20 cellular contexts compared by ENCODE assay signal in the genomic region with DNA sequence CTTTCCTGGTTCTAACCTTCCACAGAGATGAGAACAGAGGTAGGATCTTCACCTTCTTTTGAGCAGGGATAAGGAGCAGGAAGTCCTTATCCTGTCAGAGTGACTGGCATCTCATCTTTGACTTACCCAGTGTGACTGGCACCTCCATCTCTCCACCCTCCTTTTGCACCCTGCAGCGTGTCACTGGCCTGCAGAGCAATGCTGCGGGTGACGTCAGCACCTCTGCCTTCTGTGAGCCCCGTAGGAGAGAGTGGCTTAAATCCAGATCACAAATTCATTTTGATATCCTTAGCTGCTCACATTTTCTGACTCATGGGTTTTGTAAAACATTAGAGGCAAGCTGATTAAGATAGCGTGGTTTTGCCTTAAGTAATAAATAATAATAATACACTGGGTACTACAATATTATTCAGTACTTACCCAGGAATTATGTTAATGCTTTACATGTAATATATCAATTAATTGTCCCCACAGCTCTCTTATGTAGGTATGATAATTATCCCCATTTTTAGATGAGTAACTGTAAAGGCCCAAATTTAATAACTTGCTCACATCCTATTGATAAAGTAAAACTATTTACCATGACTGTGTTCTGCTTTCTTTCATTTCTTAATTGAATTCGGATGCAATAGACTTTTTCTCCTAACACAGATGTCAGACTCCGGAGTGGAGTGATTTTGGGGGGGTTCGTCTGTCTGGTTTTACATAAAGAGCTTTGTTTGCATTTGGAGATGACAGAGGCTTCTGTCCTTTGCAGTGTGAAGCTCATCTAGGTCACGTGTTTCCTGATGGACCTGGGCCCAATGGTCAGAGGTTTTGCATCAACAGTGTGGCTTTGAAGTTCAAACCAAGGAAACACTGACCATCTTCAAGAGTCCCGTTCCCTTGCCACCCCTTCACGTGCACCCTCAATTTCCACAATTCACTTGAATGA. TPM values are rescaled to one million over a fixed set of nuclear protein-coding genes. Genes with fewer than 3 reads are reported as not detected.
A peak's percentile ranks its signal among the peaks of the same experiment; 100 is the strongest.
DNase-seq lines count a peak whose midpoint lies in the region; TF ChIP-seq lines count a peak whose summit lies in the region.
"Had no signal": no experiment of that assay in that cellular context is flagged by ENCODE, and none has a peak within 500 bp of the region (broad histone marks: within the 10 kb centered on the region; RNA-seq: fewer than 3 reads in every experiment).

No MANE protein-coding gene starts in this region.

- H3K4me1 ChIP-seq in trophoblast cell (ENCODE audit: control insufficient read depth in 1 of 2, insufficient read depth in 2 of 2, low read length in 2 of 2), result no peaks in the 10 kb centered on the region
- no peaks in the 10 kb centered on the region for H3K4me1 ChIP-seq in uterus
- H3K4me1 ChIP-seq: SJCRH30 had no signal

- no peak overlapping the region for H3K14ac ChIP-seq in trophoblast cell (ENCODE audit: low read length)

- H3K4me2 ChIP-seq in trophoblast cell (ENCODE audit: low read length), result no peak overlapping the region
- H3K4me2 ChIP-seq: BLaER1 treated with 17β-estradiol and CSF1 and Interleukin-3, amounts not matched to agents 10 nM and 100 nM had no signal

- no peak overlapping the region for H4K8ac ChIP-seq in trophoblast cell (ENCODE audit: low read depth, low read length)

- no peak overlapping the region for H2BK120ac ChIP-seq in trophoblast cell (ENCODE audit: insufficient read depth, low read length, poor library complexity)

- H3K36me3 ChIP-seq in trophoblast cell (ENCODE audit: control insufficient read depth in 1 of 2, insufficient read depth in 2 of 2, low read length in 2 of 2) (peaks cover 5 to 7% of the 10 kb centered on the region in 2 experiments), uterus (no peaks in the 10 kb centered on the region)

- H3K9me3 ChIP-seq in trophoblast cell (ENCODE audit: insufficient read depth, low read depth, low read length) (no peaks in the 10 kb centered on the region), uterus (no peaks in the 10 kb centered on the region)
- H3K9me3 ChIP-seq: SJCRH30 had no signal

- no peak for TF ChIP-seq POLR2A in uterus (IDR thresholded peaks at IDR 0.05)

- H3K4me3 ChIP-seq in trophoblast cell (ENCODE audit: low read depth, low read length), result no peak overlapping the region
- H3K4me3 ChIP-seq in uterus, result no peak overlapping the region
- H3K4me3 ChIP-seq: BLaER1 treated with 17β-estradiol and CSF1 and Interleukin-3, amounts not matched to agents 10 nM and 100 nM; SJCRH30 had no signal

- no peak overlapping the region for H2BK5ac ChIP-seq in trophoblast cell (ENCODE audit: low read depth, low read length, poor library complexity)

- H2AK5ac ChIP-seq in trophoblast cell (ENCODE audit: low read length), result no peak overlapping the region

- peak in 10 of 14 donors; percentile 11 to 68 (median 45) for DNase-seq in C1 segment of cervical spinal cord (lab: John Stamatoyannopoulos, UW)
- DNase-seq in caudate nucleus (lab: John Stamatoyannopoulos, UW), result peak in 51 of 61 donors; percentile 2 to 83 (median 51)
- DNase-seq in inferior parietal cortex (ENCODE audit: extremely low spot score), result peak; percentile 79
- no peak for DNase-seq in trophoblast cell
- no peak for DNase-seq in GM10266 (ENCODE audit: extremely low spot score)
- no peak for DNase-seq in HK-2 (ENCODE audit: unreplicated experiment)
- DNase-seq in GM03348 (ENCODE audit: low spot score), result no peak
- no peak for DNase-seq in uterus
- DNase-seq: GDM1, GOT3, KBM-7, MV-4-11, NCI-H1436, NCI-H2029, NCI-H2171 treated with DMSO at 0.1 percent for 48 hours, NCI-H748 treated with DMSO at 0.1 percent for 48 hours, PC-3, SJCRH30 had no signal

- H3K79me1 ChIP-seq in trophoblast cell (ENCODE audit: low read length), result no peaks in the 10 kb centered on the region

- no peak overlapping the region for H3K4ac ChIP-seq in trophoblast cell (ENCODE audit: low read depth, low read length)

- no peak overlapping the region for H2BK12ac ChIP-seq in trophoblast cell (ENCODE audit: low read length)

- H4K91ac ChIP-seq in trophoblast cell (ENCODE audit: low read depth, low read length), result no peak overlapping the region

- no peak for TF ChIP-seq CTCF in GM10266 (IDR thresholded peaks at IDR 0.05; ENCODE audit: control insufficient read depth, insufficient read depth, low read depth, missing control alignments)
- peak in 1 of 4 experiments; percentile 4 for TF ChIP-seq CTCF in uterus (IDR thresholded peaks at IDR 0.05)

- no peak overlapping the region for H3K18ac ChIP-seq in trophoblast cell (ENCODE audit: low read length)

- H3K23ac ChIP-seq in trophoblast cell (ENCODE audit: low read length), result peak overlapping the region; percentile 30

- WGBS in trophoblast cell (ENCODE audit: extremely low coverage, insufficient coverage, insufficient read length), result no CpG with 5 or more reads among the region's 11 CpGs

- no peak overlapping the region for H2AFZ ChIP-seq in trophoblast cell (ENCODE audit: insufficient read depth, low read length, poor library complexity)

- H3K79me2 ChIP-seq in trophoblast cell (ENCODE audit: control insufficient read depth, insufficient read depth, low read length, poor library complexity), result no peaks in the 10 kb centered on the region

- no peaks in the 10 kb centered on the region for H3K27me3 ChIP-seq in trophoblast cell (ENCODE audit: insufficient read depth, low read length)
- H3K27me3 ChIP-seq in uterus, result no peaks in the 10 kb centered on the region
- H3K27me3 ChIP-seq: BLaER1 treated with 17β-estradiol and CSF1 and Interleukin-3, amounts not matched to agents 10 nM and 100 nM; SJCRH30 had no signal

- H3K27ac ChIP-seq in caudate nucleus (ENCODE audit: low read depth, low read length) (no peak overlapping the region), trophoblast cell (ENCODE audit: low read depth, low read length) (no peak overlapping the region), uterus (no peak overlapping the region)
- H3K27ac ChIP-seq: BLaER1 treated with 17β-estradiol and CSF1 and Interleukin-3, amounts not matched to agents 10 nM and 100 nM; RWPE1; SJCRH30 had no signal

- H4K12ac ChIP-seq in trophoblast cell (ENCODE audit: low read depth, low read length), result no peak overlapping the region

- H3K9ac ChIP-seq in trophoblast cell (ENCODE audit: low read length), result no peak overlapping the region
- H3K9ac ChIP-seq: BLaER1 treated with 17β-estradiol and CSF1 and Interleukin-3, amounts not matched to agents 10 nM and 100 nM had no signal

- intact Hi-C loops in uterus (cut with DNase I; ENCODE audit: low total_unique reads), result no loop called here

RNA-seq across cellular contexts. Expression of a gene that starts 24.9 kb away (rescaled TPM):
- 11.3 and 12.8 TPM in 2 replicates for polyA plus RNA-seq in trophoblast cell (2013)
- 10 to 100 TPM; 14.6 to 36.9 (median 24.3) TPM for total RNA-seq in uterus

Comparison
In these comparisons a context has a peak if more than half of its experiments do, and no peak if none do; other contexts are left out.
1. DNase-seq: peak in C1 segment of cervical spinal cord (10 of 14), caudate nucleus (51 of 61) and inferior parietal cortex (single experiment); none in trophoblast cell (0 of 2), GM10266 (single experiment), HK-2 (single experiment), GM03348 (single experiment) and uterus (0 of 2).